In the genomic region with DNA sequence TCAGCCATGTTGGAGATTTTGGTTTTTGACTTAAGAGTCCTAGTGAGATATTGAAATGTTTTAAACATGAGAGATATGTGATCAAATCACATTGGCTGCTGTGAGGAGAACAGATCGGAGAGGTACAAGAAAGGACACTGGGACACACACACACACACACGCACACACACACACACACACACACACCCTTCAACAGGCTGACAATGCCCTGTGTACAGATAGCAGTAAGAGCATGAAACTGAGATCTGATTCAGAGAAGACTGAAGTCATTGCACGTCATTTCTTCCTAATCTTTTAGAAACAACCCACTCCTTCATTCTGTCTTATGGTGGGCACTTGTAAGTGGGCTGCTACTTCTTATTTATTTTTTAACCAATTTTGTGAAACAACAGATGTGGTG, we compare ENCODE assay signal across 2 cellular contexts.
A peak's percentile ranks its signal among the peaks of the same experiment; 100 is the strongest.
TF ChIP-seq lines count a peak whose summit lies in the region.

No MANE protein-coding gene starts in this region.

TF ChIP-seq in HEK293, 187 proteins besides CTCF, POLR2A, EP300 and RAD21 (continued from another document):
- TF ChIP-seq ZSCAN4 (tag by site-specific recombination; IDR thresholded peaks at IDR 0.05): 0 out of 2 replicates have a peak, but pooled peaks have one; percentile 29
TF ChIP-seq in HEK293: peak in this region for 1.

TF ChIP-seq in GM12878, 131 proteins besides CTCF, POLR2A, EP300 and RAD21:
- TF ChIP-seq BCL3 (IDR thresholded peaks at IDR 0.05; ENCODE audit: borderline replicate concordance, insufficient read depth, low read depth, low read length, poor library complexity, severe bottlenecking) (no peak), JUNB (IDR thresholded peaks at IDR 0.05) (no peak), CBFB (IDR thresholded peaks at IDR 0.05; ENCODE audit: low read depth) (no peak), RCOR1 (conservative IDR thresholded peaks at IDR 0.05; ENCODE audit: low read depth, low read length) (no peak)
